9 cellular contexts compared by ENCODE assay signal in the genomic region with DNA sequence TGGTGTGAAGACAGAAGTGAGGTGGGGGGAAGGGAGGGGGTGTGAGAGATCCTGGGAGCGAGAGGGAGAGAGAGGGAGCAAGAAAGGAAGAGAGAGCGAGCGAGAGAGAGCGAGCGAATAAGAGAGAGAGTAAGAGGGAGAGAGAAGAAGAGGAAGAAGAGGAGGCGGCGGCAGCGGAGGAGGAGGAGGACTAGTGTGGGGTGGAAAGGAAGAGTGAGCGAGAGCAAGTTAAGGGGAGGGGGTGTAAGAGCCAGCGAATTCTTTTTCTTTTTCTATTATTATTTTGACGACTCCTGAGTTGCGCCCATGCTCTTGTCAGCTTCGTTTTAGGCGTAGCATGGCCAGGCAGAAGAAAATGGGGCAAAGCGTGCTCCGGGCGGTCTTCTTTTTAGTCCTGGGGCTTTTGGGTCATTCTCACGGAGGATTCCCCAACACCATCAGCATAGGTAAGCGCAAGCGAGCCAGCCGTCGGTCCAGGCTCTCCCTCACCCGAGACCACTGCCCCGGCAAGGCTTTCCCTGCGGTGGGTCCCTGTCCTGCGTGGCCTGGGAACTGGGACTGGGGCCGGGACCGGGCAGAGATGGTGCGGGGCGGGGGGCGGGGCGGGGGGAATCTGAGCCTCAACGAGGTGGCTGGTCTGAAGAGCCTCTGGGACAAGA. TPM values are rescaled to one million over a fixed set of nuclear protein-coding genes. Genes with fewer than 3 reads are reported as not detected.
DNase-seq lines count a peak whose midpoint lies in the region; FAIRE-seq and TF ChIP-seq lines count a peak whose summit lies in the region.
"Had no signal": no experiment of that assay in that cellular context is flagged by ENCODE, and none has a peak within 500 bp of the region (broad histone marks: within the 10 kb centered on the region; RNA-seq: fewer than 3 reads in every experiment).

GRIA3 (plus strand) TSS at position 80 of the 659 bp plus-strand sequence; CDS start at position 338, 258 bp downstream.

- H3K4me2 ChIP-seq in skeletal muscle satellite cell (ENCODE audit: low read length) = peak within 1 kb of the TSS; percentile 79

- H3K27ac ChIP-seq in angular gyrus (ENCODE audit: low read depth, low read length) = peak within 1 kb of the TSS; percentile 70

- no peaks in the 10 kb centered on the region for H3K4me1 ChIP-seq in skeletal muscle satellite cell (ENCODE audit: control insufficient read depth, insufficient read depth, low read length)
- no peaks in the 10 kb centered on the region for H3K4me1 ChIP-seq in BE2C

- H3K9ac ChIP-seq in skeletal muscle satellite cell (ENCODE audit: low read depth, low read length) = peak within 1 kb of the TSS; percentile 35

- H3K36me3 ChIP-seq in skeletal muscle satellite cell (ENCODE audit: insufficient read depth, low read length) = no peaks in the 10 kb centered on the region
- no peaks in the 10 kb centered on the region for H3K36me3 ChIP-seq in BE2C

- no peak for TF ChIP-seq CTCF in BE2C (IDR thresholded peaks at IDR 0.05; ENCODE audit: low read depth, low read length)

- H3K4me3 ChIP-seq in iPS-11a (ENCODE audit: low read depth, low read length) = peak within 1 kb of the TSS; percentile 33
- H3K4me3 ChIP-seq in skeletal muscle satellite cell (ENCODE audit: low read length) = peak within 1 kb of the TSS; percentile 67
- no peak within 1 kb of the TSS for H3K4me3 ChIP-seq in BE2C (ENCODE audit: low read depth, low read length)

- TF ChIP-seq POLR2A in H54 (IDR thresholded peaks at IDR 0.05; ENCODE audit: low read depth, low read length) (no peak), erythroblast (IDR thresholded peaks at IDR 0.05; ENCODE audit: low read length) (no peak)

- H3K27me3 ChIP-seq in skeletal muscle satellite cell (ENCODE audit: control insufficient read depth, insufficient read depth, low read length) (no peaks in the 10 kb centered on the region), BE2C (no peaks in the 10 kb centered on the region)

- H3K9me3 ChIP-seq in skeletal muscle satellite cell (replicated peaks; ENCODE audit: low read length) (no peaks in the 10 kb centered on the region), BE2C (no peaks in the 10 kb centered on the region)

- DNase-seq in GM19239 (ENCODE audit: insufficient read length, low spot score) = no peak
- no peak for DNase-seq in H54 (ENCODE audit: insufficient read length, low spot score)
- no peak for DNase-seq in erythroblast (lab: John Stamatoyannopoulos, UW)
- no peak for DNase-seq in NCI-H2171 (lab: John Stamatoyannopoulos, UW)
- no peak for DNase-seq in BE2C
- DNase-seq: NCI-H774 had no signal

- FAIRE-seq in GM19239 (lab: Jason Lieb, UNC) = peak; percentile 42
- FAIRE-seq in H54 (lab: Jason Lieb, UNC) = no peak

RNA-seq across cellular contexts. Expression of gene GRIA3, which starts in this region (rescaled TPM):
- total RNA-seq in skeletal muscle satellite cell (2012; rRNA removed) = 1.0 and 2.0 TPM in 2 replicates
- 0.34 TPM for polyA plus RNA-seq in BE2C (2012; ENCODE audit: insufficient read depth, insufficient read length, low read depth)
